12 cellular contexts compared by ENCODE assay signal in genomic region chr7:2462731-2463130, GRCh38. TPM values are rescaled to one million over a fixed set of nuclear protein-coding genes. Genes with fewer than 3 reads are reported as not detected.
"Had no signal": no experiment of that assay in that cellular context is flagged by ENCODE, and none has a peak within 500 bp of the region (broad histone marks: within the 10 kb centered on the region; RNA-seq: fewer than 3 reads in every experiment).

No MANE protein-coding gene starts in this region.

- H3K9me3 ChIP-seq: HAP-1 had no signal

- H3K9me3 Mint-ChIP-seq: HFFc6 had no signal

- H3K4me3 ChIP-seq: GM23248, GM23338, HAP-1 had no signal

- H3K27ac ChIP-seq: GM23248 had no signal

- ATAC-seq: GM23338, HCT116 had no signal

- H3K4me2 ChIP-seq: GM23338 had no signal

- H2AFZ ChIP-seq: GM23248, GM23338 had no signal

- DNase-seq: GM23248, GOT3, H7, H9, HCEC 1CT, HFFc6 had no signal

- H3K36me3 ChIP-seq: HAP-1 had no signal

- FAIRE-seq: H1, H54 had no signal

- H3K27ac Mint-ChIP-seq: GM23338, H9, HFFc6 had no signal

- H3K4me3 Mint-ChIP-seq: GM23338, H9, HFFc6 had no signal

- H3K9ac ChIP-seq: GM23248 had no signal

RNA-seq across cellular contexts. Expression of gene GRIFIN, which starts 13.5 kb away (rescaled TPM):
- total RNA-seq: GM23248, GM23338, H1, H4, H7, H9, HFFc6 had no signal
- polyA plus RNA-seq: GM23248, GM23338, H1 had no signal
